Comparison of ENCODE assay signal across 10 cellular contexts in the genomic region with DNA sequence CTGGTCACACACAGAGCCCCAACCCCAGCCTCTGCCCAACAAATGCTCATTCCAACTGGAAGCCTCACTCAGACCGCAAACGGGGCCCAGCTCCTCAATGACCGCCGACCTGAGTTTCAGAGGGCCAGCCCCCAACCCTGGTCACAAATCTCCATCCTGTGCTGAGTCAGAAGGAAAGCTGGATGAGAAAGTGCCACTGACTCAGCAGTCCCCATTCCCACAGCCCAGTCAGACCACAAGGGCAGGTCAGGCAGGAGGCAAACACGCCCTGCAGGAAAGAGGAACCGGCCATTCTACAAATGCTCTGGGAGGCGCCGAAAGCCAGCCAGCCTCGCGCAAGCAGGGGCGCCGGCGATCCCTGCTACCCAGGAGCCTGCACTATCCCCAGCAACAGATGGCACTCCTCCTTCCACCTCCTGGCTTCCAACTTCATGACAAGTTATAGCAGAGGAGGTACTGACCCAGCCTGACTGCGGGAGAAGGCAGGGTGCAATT. TPM values are rescaled to one million over a fixed set of nuclear protein-coding genes. Genes with fewer than 3 reads are reported as not detected.
DNase-seq lines count a peak whose midpoint lies in the region; ATAC-seq and TF ChIP-seq lines count a peak whose summit lies in the region.
"Had no signal": no experiment of that assay in that cellular context is flagged by ENCODE, and none has a peak within 500 bp of the region (broad histone marks: within the 10 kb centered on the region; RNA-seq: fewer than 3 reads in every experiment).

No MANE protein-coding gene starts in this region.

- ATAC-seq in central memory CD8-positive, alpha-beta T cell (replicated peaks; ENCODE audit: extremely low read depth, poor library complexity, severe bottlenecking): no peak
- ATAC-seq in natural killer cell (peak in 1 of 3 donors; percentile 48), GM19351 (IDR thresholded peaks at IDR 0.05; ENCODE audit: unreplicated experiment) (no peak), GM21528 (IDR thresholded peaks at IDR 0.05; ENCODE audit: low FRiP score, unreplicated experiment) (no peak)

- POLR2A ChIA-PET in CD8-positive, alpha-beta memory T cell (lab: Charles Lee): interaction anchor here (0.6 to 1.1 kb wide), 2 partner anchors 17 to 88 kb away, joined by 3 read pairs; no protein-coding TSS in a partner anchor

- H3K27me3 Mint-ChIP-seq in CD8-positive, alpha-beta memory T cell: no peaks in the 10 kb centered on the region
- H3K27me3 Mint-ChIP-seq in central memory CD8-positive, alpha-beta T cell: no peaks in the 10 kb centered on the region
- no peaks in the 10 kb centered on the region for H3K27me3 Mint-ChIP-seq in natural killer cell (ENCODE audit: low read depth in 2 of 2)
- H3K27me3 Mint-ChIP-seq in progenitor cell of endocrine pancreas: no peaks in the 10 kb centered on the region

- TF ChIP-seq CTCF in natural killer cell (IDR thresholded peaks at IDR 0.05): no peak
- no peak for TF ChIP-seq CTCF in progenitor cell of endocrine pancreas (IDR thresholded peaks at IDR 0.05; ENCODE audit: unreplicated experiment)

- H3K4me1 ChIP-seq in CD8-positive, alpha-beta memory T cell (ENCODE audit: insufficient read depth, low read length): peaks cover 6% of the 10 kb centered on the region

- DNase-seq in CD8-positive, alpha-beta memory T cell: no peak
- DNase-seq in NCI-H226 (peak; percentile 33), natural killer cell (no peak), progenitor cell of endocrine pancreas (ENCODE audit: low spot score, unreplicated experiment) (no peak), superior temporal gyrus (ENCODE audit: extremely low spot score) (no peak)
- DNase-seq in central memory CD8-positive, alpha-beta T cell (ENCODE audit: low spot score in 2 of 2): no peak
- DNase-seq: NCI-H2171 treated with DMSO at 0.1 percent for 48 hours had no signal

- peaks cover 62% of the 10 kb centered on the region for H3K36me3 ChIP-seq in CD8-positive, alpha-beta memory T cell (ENCODE audit: insufficient read depth, low read length)

- H3K4me3 ChIP-seq in CD8-positive, alpha-beta memory T cell (ENCODE audit: low read length): no peak overlapping the region
- H3K4me3 ChIP-seq: cardiac muscle cell had no signal

- H3K36me3 Mint-ChIP-seq in CD8-positive, alpha-beta memory T cell: peaks cover 0 to 82% (median 5%) of the 10 kb centered on the region in 3 donors
- H3K36me3 Mint-ChIP-seq in central memory CD8-positive, alpha-beta T cell (ENCODE audit: insufficient read depth): peaks cover 47% of the 10 kb centered on the region
- H3K36me3 Mint-ChIP-seq in natural killer cell (no peaks in the 10 kb centered on the region), progenitor cell of endocrine pancreas (ENCODE audit: insufficient read depth) (peaks cover 17% of the 10 kb centered on the region)

- H3K9me3 Mint-ChIP-seq in CD8-positive, alpha-beta memory T cell: no peaks in the 10 kb centered on the region
- H3K9me3 Mint-ChIP-seq in central memory CD8-positive, alpha-beta T cell: no peaks in the 10 kb centered on the region
- no peaks in the 10 kb centered on the region for H3K9me3 Mint-ChIP-seq in natural killer cell
- H3K9me3 Mint-ChIP-seq in progenitor cell of endocrine pancreas (ENCODE audit: low read depth): no peaks in the 10 kb centered on the region

- no peaks in the 10 kb centered on the region for H3K9me3 ChIP-seq in CD8-positive, alpha-beta memory T cell (ENCODE audit: low read length)

- H3K27ac Mint-ChIP-seq in CD8-positive, alpha-beta memory T cell: no peak overlapping the region
- peak overlapping the region; percentile 38 for H3K27ac Mint-ChIP-seq in central memory CD8-positive, alpha-beta T cell (ENCODE audit: low read depth)
- H3K27ac Mint-ChIP-seq in natural killer cell (peak overlapping the region; percentile 36 to 73), progenitor cell of endocrine pancreas (no peak overlapping the region)

- H3K27ac ChIP-seq in CD8-positive, alpha-beta memory T cell (ENCODE audit: low read depth, low read length): peak overlapping the region; percentile 33
- H3K27ac ChIP-seq: cardiac muscle cell had no signal

- peaks cover 10 to 17% (median 12%) of the 10 kb centered on the region in 3 donors for H3K4me1 Mint-ChIP-seq in CD8-positive, alpha-beta memory T cell
- peaks cover 27% of the 10 kb centered on the region for H3K4me1 Mint-ChIP-seq in central memory CD8-positive, alpha-beta T cell
- H3K4me1 Mint-ChIP-seq in natural killer cell (peaks cover 12 to 33% of the 10 kb centered on the region in 2 donors), progenitor cell of endocrine pancreas (ENCODE audit: low read depth) (no peaks in the 10 kb centered on the region)

- H3K27me3 ChIP-seq in CD8-positive, alpha-beta memory T cell (ENCODE audit: insufficient read depth, low read length, poor library complexity, severe bottlenecking): no peaks in the 10 kb centered on the region
- H3K27me3 ChIP-seq: cardiac muscle cell had no signal

- intact Hi-C loops in natural killer cell (cut with micrococcal nuclease): no loop called here

- H3K4me3 Mint-ChIP-seq in CD8-positive, alpha-beta memory T cell: no peak overlapping the region
- no peak overlapping the region for H3K4me3 Mint-ChIP-seq in central memory CD8-positive, alpha-beta T cell
- H3K4me3 Mint-ChIP-seq in natural killer cell (no peak overlapping the region), progenitor cell of endocrine pancreas (ENCODE audit: low read depth) (no peak overlapping the region)

- CTCF ChIA-PET in CD8-positive, alpha-beta memory T cell (lab: Charles Lee): interaction anchor here (2.6 to 6.3 kb wide), 2 partner anchors 23 to 26 kb away, joined by 10 to 124 read pairs; no protein-coding TSS in a partner anchor

RNA-seq across cellular contexts. Expression of a gene that starts 14.1 kb away (rescaled TPM):
- 10 to 100 TPM; 61.6 to 63.8 TPM for total RNA-seq in CD8-positive, alpha-beta memory T cell
- 88.0 TPM for polyA plus RNA-seq in CD8-positive, alpha-beta memory T cell
- total RNA-seq in natural killer cell: 100 to 1,000 TPM; 179 to 216 (median 203) TPM
- total RNA-seq in progenitor cell of endocrine pancreas: 69.3 and 74.9 TPM in 2 replicates

RNA-seq across cellular contexts. Expression of a gene that starts 14.8 kb away (rescaled TPM):
- total RNA-seq in CD8-positive, alpha-beta memory T cell: 10 to 100 TPM; 21.6 to 24.4 TPM
- polyA plus RNA-seq in CD8-positive, alpha-beta memory T cell: 6.4 TPM
- total RNA-seq in natural killer cell (10 to 100 TPM; 19.1 to 23.3 (median 19.8) TPM), progenitor cell of endocrine pancreas (42.9 and 44.1 TPM in 2 replicates)

RNA-seq across cellular contexts. Expression of a gene that starts 15.2 kb away (rescaled TPM):
- 10 to 100 TPM; 68.8 to 70.4 TPM for total RNA-seq in CD8-positive, alpha-beta memory T cell
- polyA plus RNA-seq in CD8-positive, alpha-beta memory T cell: 23.2 TPM
- total RNA-seq in natural killer cell (100 to 1,000 TPM; 125 to 152 (median 125) TPM), progenitor cell of endocrine pancreas (115 and 117 TPM in 2 replicates)

RNA-seq across cellular contexts. Expression of a gene that starts 57.3 kb away (rescaled TPM):
- total RNA-seq in CD8-positive, alpha-beta memory T cell: 100 to 1,000 TPM; 377 to 380 TPM
- polyA plus RNA-seq in CD8-positive, alpha-beta memory T cell: 19.1 TPM
- 10 to 100 TPM; 11.2 to 23.1 (median 18.9) TPM for total RNA-seq in natural killer cell
- 24.2 and 33.5 TPM in 2 replicates for total RNA-seq in progenitor cell of endocrine pancreas

Comparison
In these comparisons a context has a peak if more than half of its experiments do, and no peak if none do; other contexts are left out.
1. H3K27ac Mint-ChIP-seq: peak in central memory CD8-positive, alpha-beta T cell (single experiment) and natural killer cell (2 of 2); none in CD8-positive, alpha-beta memory T cell (0 of 8) and progenitor cell of endocrine pancreas (single experiment).